15 cellular contexts compared by ENCODE assay signal in genomic region chr1:203075249-203076030, GRCh38. TPM values are rescaled to one million over a fixed set of nuclear protein-coding genes. Genes with fewer than 3 reads are reported as not detected.
DNase-seq lines count a peak whose midpoint lies in the region; ATAC-seq and TF ChIP-seq lines count a peak whose summit lies in the region.
"Had no signal": no experiment of that assay in that cellular context is flagged by ENCODE, and none has a peak within 500 bp of the region (broad histone marks: within the 10 kb centered on the region; RNA-seq: fewer than 3 reads in every experiment).

No MANE protein-coding gene starts in this region.

- H3K27ac ChIP-seq in neural progenitor cell = no peak overlapping the region
- H3K27ac ChIP-seq: RWPE1 had no signal

- peaks cover 5% of the 10 kb centered on the region for H3K4me1 Mint-ChIP-seq in neural progenitor cell

- H3K9ac ChIP-seq in neural progenitor cell = no peak overlapping the region

- no peaks in the 10 kb centered on the region for H3K9me3 Mint-ChIP-seq in neural progenitor cell
- H3K9me3 Mint-ChIP-seq: activated CD4-positive, alpha-beta memory T cell treated with anti-CD3 and anti-CD28 coated beads, Interleukin-2, amount 10 ng/mL, durations not matched to agents 7 days and 5 days had no signal

- no peaks in the 10 kb centered on the region for H3K36me3 ChIP-seq in neural progenitor cell

- TF ChIP-seq CTCF in neural progenitor cell (IDR thresholded peaks at IDR 0.05) = no peak

- H3F3A ChIP-seq in neural progenitor cell (ENCODE audit: low read depth) = no peaks in the 10 kb centered on the region

- H3K9me3 ChIP-seq in neural progenitor cell (ENCODE audit: low read depth) = no peaks in the 10 kb centered on the region

- H3K27ac Mint-ChIP-seq in neural progenitor cell = no peak overlapping the region
- H3K27ac Mint-ChIP-seq: activated CD4-positive, alpha-beta memory T cell treated with anti-CD3 and anti-CD28 coated beads, Interleukin-2, amount 10 ng/mL, durations not matched to agents 7 days and 5 days; brain had no signal

- H3K27me3 Mint-ChIP-seq in neural progenitor cell (ENCODE audit: insufficient read depth, low read depth) = peaks cover 2% of the 10 kb centered on the region

- H3K4me3 Mint-ChIP-seq in neural progenitor cell = no peak overlapping the region
- H3K4me3 Mint-ChIP-seq: activated CD4-positive, alpha-beta memory T cell treated with anti-CD3 and anti-CD28 coated beads, Interleukin-2, amount 10 ng/mL, durations not matched to agents 7 days and 5 days had no signal

- no peaks in the 10 kb centered on the region for H3K79me2 ChIP-seq in neural progenitor cell (ENCODE audit: low read depth)

- no peaks in the 10 kb centered on the region for H3K4me1 ChIP-seq in neural progenitor cell

- ATAC-seq in Right ventricle myocardium inferior (peak; percentile 37), GM21786 (IDR thresholded peaks at IDR 0.05; ENCODE audit: unreplicated experiment) (no peak), left colon (no peak)

- no peak overlapping the region for H2AFZ ChIP-seq in neural progenitor cell (replicated peaks)

- H3K36me3 Mint-ChIP-seq in neural progenitor cell = peaks cover 7% of the 10 kb centered on the region

- intact Hi-C loops in Right ventricle myocardium inferior (cut with DNase I) (no loop called here), left colon (cut with DNase I, micrococcal nuclease) (no loop called here)

- peak overlapping the region; percentile 39 for H3K4me3 ChIP-seq in neural progenitor cell

- H3K27me3 ChIP-seq in neural progenitor cell = peaks cover 55% of the 10 kb centered on the region

- H4K20me1 ChIP-seq in neural progenitor cell (ENCODE audit: low read depth) = peaks cover 4% of the 10 kb centered on the region

- H3K4me2 ChIP-seq in neural progenitor cell = peak overlapping the region; percentile 76

- peak; percentile 25 for DNase-seq in stimulated activated CD4-positive, alpha-beta T cell treated with anti-CD3 and anti-CD28 coated beads, Interleukin-15, amount 100 ng/mL, for 24 hours
- no peak for DNase-seq in stimulated activated CD4-positive, alpha-beta T cell treated with anti-CD3 and anti-CD28 coated beads, Interleukin-2, amount 100 ng/mL, for 48 hours
- DNase-seq in Right ventricle myocardium inferior (ENCODE audit: missing footprints) (no peak), neural progenitor cell (ENCODE audit: low spot score) (peak; percentile 57), NCI-H1092 treated with DMSO at 0.1 percent for 48 hours (lab: John Stamatoyannopoulos, UW) (no peak), left colon (no peak), activated gamma-delta T cell (lab: John Stamatoyannopoulos, UW) (no peak)
- DNase-seq: activated CD4-positive, alpha-beta memory T cell treated with anti-CD3 and anti-CD28 coated beads, Interleukin-2, amount 10 ng/mL, durations not matched to agents 7 days and 5 days; AML-193; glutamatergic neuron; stimulated activated CD8-positive, alpha-beta memory T cell treated with anti-CD3 and anti-CD28 coated beads, Interleukin-4, amount 100 ng/mL, for 48 hours had no signal

RNA-seq across cellular contexts. Expression of gene MYOG, which starts 10.4 kb away (rescaled TPM):
- total RNA-seq in Right ventricle myocardium inferior = not detected
- not detected in 2 replicates for total RNA-seq in neural progenitor cell (ENCODE audit: low replicate concordance)
- not detected for total RNA-seq in left colon
- total RNA-seq: activated CD4-positive, alpha-beta memory T cell treated with anti-CD3 and anti-CD28 coated beads, Interleukin-2, amount 10 ng/mL, durations not matched to agents 7 days and 5 days; pulmonary artery endothelial cell had no signal

RNA-seq across cellular contexts. Expression of gene PPFIA4, which starts 49.1 kb away (rescaled TPM):
- total RNA-seq in Right ventricle myocardium inferior (22.2 TPM), neural progenitor cell (ENCODE audit: low replicate concordance) (21.5 and 23.5 TPM in 2 replicates), left colon (1 to 10 TPM in 1 of 2 donors, under 1 TPM in 1; 0.58 to 1.7 TPM)

RNA-seq across cellular contexts. Expression of gene ADORA1, which starts 52.1 kb away (rescaled TPM):
- total RNA-seq in Right ventricle myocardium inferior (19.0 TPM), neural progenitor cell (ENCODE audit: low replicate concordance) (1.1 and 3.2 TPM in 2 replicates), left colon (under 1 TPM; 0.37 to 0.39 TPM)
- total RNA-seq: pulmonary artery endothelial cell had no signal

Comparison
In these comparisons a context has a peak if more than half of its experiments do, and no peak if none do; other contexts are left out.
1. DNase-seq: peak in stimulated activated CD4-positive, alpha-beta T cell treated with anti-CD3 and anti-CD28 coated beads, Interleukin-15, amount 100 ng/mL, for 24 hours (single experiment) and neural progenitor cell (single experiment); none in stimulated activated CD4-positive, alpha-beta T cell treated with anti-CD3 and anti-CD28 coated beads, Interleukin-2, amount 100 ng/mL, for 48 hours (0 of 2), Right ventricle myocardium inferior (single experiment), NCI-H1092 treated with DMSO at 0.1 percent for 48 hours (single experiment), left colon (0 of 2) and activated gamma-delta T cell (single experiment).